ENCODE assay signal across 22 cellular contexts in genomic region chr11:88418508-88418907, GRCh38.
DNase-seq lines count a peak whose midpoint lies in the region; ATAC-seq and TF ChIP-seq lines count a peak whose summit lies in the region.
"Had no signal": no experiment of that assay in that cellular context is flagged by ENCODE, and none has a peak within 500 bp of the region (broad histone marks: within the 10 kb centered on the region; RNA-seq: fewer than 3 reads in every experiment).

No MANE protein-coding gene starts in this region.

- no peaks in the 10 kb centered on the region for H3K9me2 ChIP-seq in PC-9 (ENCODE audit: insufficient read depth)

- peak overlapping the region; percentile 51 for H3K27ac Mint-ChIP-seq in activated CD4-positive, alpha-beta T cell treated with anti-CD3 and anti-CD28 coated beads, Interleukin-2, amount 10 ng/mL, durations not matched to agents 24 days and 14 days
- H3K27ac Mint-ChIP-seq: IgD-negative memory B cell; stimulated activated naive CD8-positive, alpha-beta T cell treated with anti-CD3 and anti-CD28 coated beads, Interleukin-15, Interleukin-2, amounts not matched to agents 100 ng/mL and 50 ng/mL, for 24 hours had no signal

- H3K27me3 Mint-ChIP-seq in activated CD4-positive, alpha-beta T cell treated with anti-CD3 and anti-CD28 coated beads, Interleukin-2, amount 10 ng/mL, durations not matched to agents 24 days and 14 days = no peaks in the 10 kb centered on the region
- H3K27me3 Mint-ChIP-seq: stimulated activated naive CD8-positive, alpha-beta T cell treated with anti-CD3 and anti-CD28 coated beads, Interleukin-15, Interleukin-2, amounts not matched to agents 100 ng/mL and 50 ng/mL, for 24 hours had no signal

- 59 to 71% methylated on average over 3 of the region's 3 CpGs for WGBS in lung, 2 donors

- no peaks in the 10 kb centered on the region for H3K79me2 ChIP-seq in PC-9 (ENCODE audit: low read depth)
- H3K79me2 ChIP-seq: parathyroid adenoma had no signal

- no peaks in the 10 kb centered on the region for H3K27me3 ChIP-seq in PC-9 (ENCODE audit: insufficient read depth, low read depth)
- no peaks in the 10 kb centered on the region for H3K27me3 ChIP-seq in lung (ENCODE audit: control insufficient read depth, insufficient read depth)
- H3K27me3 ChIP-seq: brain microvascular endothelial cell, sigmoid colon, upper lobe of left lung had no signal

- 0 out of 2 replicates have a peak overlapping the region, but pooled peaks have one; percentile 26 for H2AFZ ChIP-seq in PC-9
- H2AFZ ChIP-seq: parathyroid adenoma had no signal

- no peak for TF ChIP-seq CTCF in PC-9 (conservative IDR thresholded peaks at IDR 0.05)
- TF ChIP-seq CTCF in lung (IDR thresholded peaks at IDR 0.05; ENCODE audit: control extremely low read depth, extremely low read depth) = no peak

- H3K4me2 ChIP-seq in PC-9 = peak overlapping the region; percentile 52
- H3K4me2 ChIP-seq: A549 had no signal

- H3F3A ChIP-seq in PC-9 (ENCODE audit: insufficient read depth, low read depth) = peaks cover 36% of the 10 kb centered on the region

- DNase-seq in activated CD4-positive, alpha-beta T cell treated with anti-CD3 and anti-CD28 coated beads, Interleukin-2, amount 10 ng/mL, durations not matched to agents 24 days and 14 days = no peak
- no peak for DNase-seq in activated CD4-positive, alpha-beta T cell treated with anti-CD3 and anti-CD28 coated beads, Interleukin-2, amount 50 U/mL, for 48 hours
- peak; percentile 33 for DNase-seq in NCI-H1105 (lab: John Stamatoyannopoulos, UW)
- peak; percentile 37 to 86 for DNase-seq in PC-9
- DNase-seq in lung (ENCODE audit: low spot score) = peak; percentile 61
- DNase-seq in middle frontal gyrus (ENCODE audit: extremely low spot score, low spot score) = no peak
- DNase-seq in effector CD8-positive, alpha-beta T cell (lab: John Stamatoyannopoulos, UW) = no peak
- no peak for DNase-seq in epidermal melanocyte (ENCODE audit: insufficient read length, low spot score)
- DNase-seq: activated CD4-positive, alpha-beta T cell treated with anti-CD3 and anti-CD28 coated beads, Interleukin-2, amount 50 U/mL, for 4 hours; brain microvascular endothelial cell; dermis blood vessel endothelial cell; DND-41; erythroblast; naive B cell; sigmoid colon had no signal

- CTCF ChIA-PET in PC-9 (lab: Charles Lee) = no interaction called here

- H3K9me3 ChIP-seq in PC-9 (ENCODE audit: insufficient read depth, low read depth) (0 out of 2 replicates have a peak, but pooled peaks cover 3% of the 10 kb centered on the region), lung (ENCODE audit: control insufficient read depth in 2 of 2, insufficient read depth in 1 of 2, low read length in 1 of 2) (no peaks in the 10 kb centered on the region)
- H3K9me3 ChIP-seq: A549, sigmoid colon, upper lobe of left lung had no signal

- no peak overlapping the region; the same call in 1 of the 2 replicates for H3K4me3 ChIP-seq in PC-9
- no peak overlapping the region for H3K4me3 ChIP-seq in lung
- H3K4me3 ChIP-seq: A549, sigmoid colon, upper lobe of left lung had no signal

- peak; percentile 45 for ATAC-seq in lung (ENCODE audit: insufficient read depth, low FRiP score)
- ATAC-seq: A549, Right ventricle myocardium inferior had no signal

- peak overlapping the region; percentile 55 for H3K27ac ChIP-seq in PC-9
- peak overlapping the region in 1 of 2 donors; percentile 26 for H3K27ac ChIP-seq in lung (ENCODE audit: low read depth in 1 of 2, low read length in 1 of 2)
- H3K27ac ChIP-seq: A549, brain microvascular endothelial cell, C4-2B, parathyroid adenoma, sigmoid colon had no signal

- POLR2A ChIA-PET in PC-9 (lab: Charles Lee; ENCODE audit: unreplicated experiment) = no interaction called here

- peaks cover 2% of the 10 kb centered on the region for H3K36me3 Mint-ChIP-seq in activated CD4-positive, alpha-beta T cell treated with anti-CD3 and anti-CD28 coated beads, Interleukin-2, amount 10 ng/mL, durations not matched to agents 24 days and 14 days (ENCODE audit: low read depth)
- H3K36me3 Mint-ChIP-seq: IgD-negative memory B cell, naive B cell had no signal

- no peaks in the 10 kb centered on the region for H4K20me1 ChIP-seq in PC-9 (ENCODE audit: insufficient read depth)

- H3K4me1 ChIP-seq in PC-9 (replicated peaks; ENCODE audit: insufficient read depth) (peaks cover 71% of the 10 kb centered on the region), lung (ENCODE audit: control insufficient read depth in 2 of 2, insufficient read depth in 2 of 2, low read length in 2 of 2) (peaks cover 3 to 4% of the 10 kb centered on the region in 2 donors)
- H3K4me1 ChIP-seq: A549, parathyroid adenoma had no signal

- BruUV-seq in PC-9 (replicated peaks; lab: Mats Ljungman, UMichigan) = no TSS peak

- no peak overlapping the region for H3K4me3 Mint-ChIP-seq in activated CD4-positive, alpha-beta T cell treated with anti-CD3 and anti-CD28 coated beads, Interleukin-2, amount 10 ng/mL, durations not matched to agents 24 days and 14 days
- H3K4me3 Mint-ChIP-seq: IgD-negative memory B cell; naive B cell; stimulated activated naive CD8-positive, alpha-beta T cell treated with anti-CD3 and anti-CD28 coated beads, Interleukin-15, Interleukin-2, amounts not matched to agents 100 ng/mL and 50 ng/mL, for 24 hours had no signal

- peaks cover 67% of the 10 kb centered on the region for H3K4me1 Mint-ChIP-seq in activated CD4-positive, alpha-beta T cell treated with anti-CD3 and anti-CD28 coated beads, Interleukin-2, amount 10 ng/mL, durations not matched to agents 24 days and 14 days

- H3K9me3 Mint-ChIP-seq in activated CD4-positive, alpha-beta T cell treated with anti-CD3 and anti-CD28 coated beads, Interleukin-2, amount 10 ng/mL, durations not matched to agents 24 days and 14 days = peaks cover 4% of the 10 kb centered on the region
- H3K9me3 Mint-ChIP-seq: IgD-negative memory B cell; stimulated activated naive CD8-positive, alpha-beta T cell treated with anti-CD3 and anti-CD28 coated beads, Interleukin-15, Interleukin-2, amounts not matched to agents 100 ng/mL and 50 ng/mL, for 24 hours had no signal

- intact Hi-C loops in activated CD4-positive, alpha-beta T cell treated with anti-CD3 and anti-CD28 coated beads, Interleukin-2, amount 10 ng/mL, durations not matched to agents 24 days and 14 days (cut with micrococcal nuclease) = no loop called here
- intact Hi-C loops in PC-9 (cut with micrococcal nuclease; ENCODE audit: unreplicated experiment) = loop anchor here (5.0 kb wide), 1 partner anchor 81 kb away; the partner anchor contains the start of gene CTSC

- H3K36me3 ChIP-seq in PC-9 (ENCODE audit: low read depth) = no peaks in the 10 kb centered on the region
- H3K36me3 ChIP-seq in lung (ENCODE audit: control insufficient read depth in 2 of 2, insufficient read depth in 2 of 2, low read length in 2 of 2) = no peaks in the 10 kb centered on the region
- H3K36me3 ChIP-seq: brain microvascular endothelial cell, sigmoid colon, upper lobe of left lung had no signal

Comparison
In these comparisons a context has a peak if more than half of its experiments do, and no peak if none do; other contexts are left out.
1. DNase-seq: peak in NCI-H1105 (single experiment), PC-9 (2 of 2) and lung (single experiment); none in activated CD4-positive, alpha-beta T cell treated with anti-CD3 and anti-CD28 coated beads, Interleukin-2, amount 10 ng/mL, durations not matched to agents 24 days and 14 days (single experiment), activated CD4-positive, alpha-beta T cell treated with anti-CD3 and anti-CD28 coated beads, Interleukin-2, amount 50 U/mL, for 48 hours (0 of 2), middle frontal gyrus (single experiment), effector CD8-positive, alpha-beta T cell (single experiment) and epidermal melanocyte (single experiment).